ENCODE assay signal across 26 cellular contexts in the genomic region with DNA sequence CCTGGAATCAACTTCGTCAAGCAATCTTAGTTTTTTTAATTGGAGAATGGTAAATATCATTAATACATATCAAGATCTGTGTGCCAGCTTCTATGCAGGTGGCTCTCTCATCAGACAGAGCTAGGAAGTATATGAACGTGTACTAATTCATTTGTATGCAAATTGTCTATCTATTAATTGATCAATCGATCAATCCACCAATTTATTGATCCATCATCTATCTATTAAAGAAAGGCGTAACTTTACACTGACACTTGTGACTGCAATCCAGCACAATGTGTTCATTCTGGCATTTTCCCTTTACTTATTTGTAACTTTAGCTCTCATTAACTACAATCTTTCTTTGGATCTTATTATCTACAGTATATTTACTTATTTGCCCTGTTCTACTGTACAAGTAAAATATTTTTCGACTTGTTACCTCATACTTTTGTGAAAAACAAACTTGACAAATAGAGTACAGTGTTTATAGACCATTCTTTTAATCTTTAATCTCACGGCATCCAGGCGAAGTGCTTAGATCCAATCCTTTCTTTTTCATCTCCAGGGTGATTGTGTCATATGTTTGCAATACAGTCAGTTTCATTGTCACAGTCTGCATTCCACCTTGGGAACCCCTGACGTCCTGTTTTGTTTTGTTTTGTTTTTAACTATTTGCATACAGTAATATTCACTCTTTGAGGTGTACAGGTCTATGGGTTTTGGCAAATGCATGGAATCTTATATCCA. TPM values are rescaled to one million over a fixed set of nuclear protein-coding genes. Genes with fewer than 3 reads are reported as not detected.
DNase-seq lines count a peak whose midpoint lies in the region; ATAC-seq, FAIRE-seq and TF ChIP-seq lines count a peak whose summit lies in the region.
"Had no signal": no experiment of that assay in that cellular context is flagged by ENCODE, and none has a peak within 500 bp of the region (broad histone marks: within the 10 kb centered on the region; RNA-seq: fewer than 3 reads in every experiment).

No MANE protein-coding gene starts in this region.

- CTCF ChIA-PET in K562 (lab: Yijun Ruan, JAX; ENCODE audit: low intra/inter-chr PET ratio): no interaction called here

- H4K20me1 ChIP-seq in K562 (replicated peaks; ENCODE audit: control insufficient read depth, insufficient read depth, low read length): no peaks in the 10 kb centered on the region

- no peak for FAIRE-seq in K562 (lab: Jason Lieb, UNC)
- FAIRE-seq: GM12891 had no signal

- H3K9me3 ChIP-seq in K562 (replicated peaks; ENCODE audit: control insufficient read depth, insufficient read depth, low read depth, low read length): no peaks in the 10 kb centered on the region

- BruUV-seq in K562 (replicated peaks; lab: Mats Ljungman, UMichigan): no TSS peak

- no peaks in the 10 kb centered on the region for H3K9me1 ChIP-seq in K562 (ENCODE audit: control insufficient read depth, insufficient read depth, low read length)

- no peak for TF ChIP-seq EP300 in K562 (IDR thresholded peaks at IDR 0.05; ENCODE audit: low read length)

- peaks cover 0 to 8% of the 10 kb centered on the region in 2 experiments; a peak in 3 of 5 replicates for H3K4me1 ChIP-seq in K562 (replicated peaks in 1 of 2; ENCODE audit: control insufficient read depth in 2 of 2, insufficient read depth in 2 of 2, low read length in 2 of 2)

- no peak for ATAC-seq in K562
- no peak for ATAC-seq in SK-N-SH treated with all-trans-retinoic acid at 6 μM for 48 hours
- ATAC-seq: HCT116, PC-3 had no signal

- WGBS in K562 (ENCODE audit: insufficient coverage, low coverage, missing lambda C conversion rate): 5% methylated on average over 8 of the region's 8 CpGs

- no peak for TF ChIP-seq CTCF in K562 (IDR thresholded peaks at IDR 0.05 in 2 of 3, conservative IDR thresholded peaks at IDR 0.05 in 1 of 3; ENCODE audit: insufficient read depth in 2 of 3, low read depth in 1 of 3, low read length in 3 of 3)

- POLR2A ChIA-PET in K562 (lab: Yijun Ruan, JAX): no interaction called here

- H2AFZ ChIP-seq in K562 (ENCODE audit: low read depth, low read length): no peak overlapping the region
- H2AFZ ChIP-seq: GM23248 had no signal

- no peaks in the 10 kb centered on the region for H3K36me3 ChIP-seq in K562 (ENCODE audit: control insufficient read depth, insufficient read depth, low read length)
- H3K36me3 ChIP-seq: MG63 had no signal

- H3K27ac ChIP-seq in K562 (ENCODE audit: extremely low read depth, low read depth, low read length): no peak overlapping the region
- H3K27ac ChIP-seq: 22Rv1, GM23248, KMS-11 had no signal

- H3K27me3 ChIP-seq in K562 (ENCODE audit: control insufficient read depth in 2 of 2, insufficient read depth in 2 of 2, low read length in 2 of 2): no peaks in the 10 kb centered on the region; a peak in 1 of 5 replicates

- H3K4me3 ChIP-seq in K562: no peak overlapping the region
- H3K4me3 ChIP-seq: GM23248, MG63 had no signal

- peak in 2 of 3 experiments; percentile 6 to 54 for DNase-seq in NCI-H1417 (lab: John Stamatoyannopoulos, UW)
- no peak for DNase-seq in NCI-H1417 treated with DMSO at 0.1 percent for 48 hours (lab: John Stamatoyannopoulos, UW)
- peak; percentile 75 for DNase-seq in HT-29 (ENCODE audit: low spot score)
- no peak for DNase-seq in K562 (ENCODE audit: extremely low read depth in 1 of 4, low spot score in 3 of 4)
- peak; percentile 24 for DNase-seq in renal cortical epithelial cell (ENCODE audit: low read depth)
- no peak for DNase-seq in T-helper 9 cell
- DNase-seq in KG1 (lab: John Stamatoyannopoulos, UW): no peak
- DNase-seq: COR-L47, DMS153, GM23248, MG63, NCI-H1048, NCI-H146, NCI-H2029 treated with DMSO at 0.1 percent for 48 hours, NCI-H2171 treated with DMSO at 0.1 percent for 48 hours, NCI-H446, PC-3, RPMI8226, SHP77 treated with DMSO at 0.1 percent for 48 hours had no signal

- no peak overlapping the region for H3K4me2 ChIP-seq in K562 (ENCODE audit: insufficient read depth, low read length)
- H3K4me2 ChIP-seq: KMS-11 had no signal

- no peak overlapping the region for H3K9ac ChIP-seq in K562 (ENCODE audit: insufficient read depth in 1 of 2, low read depth in 2 of 2, low read length in 2 of 2)
- H3K9ac ChIP-seq: GM23248, KMS-11 had no signal

- TF ChIP-seq POLR2A in K562 (conservative IDR thresholded peaks at IDR 0.05): no peak

- no peaks in the 10 kb centered on the region for H3K79me2 ChIP-seq in K562 (ENCODE audit: control insufficient read depth, insufficient read depth, low read length)

- TF ChIP-seq RAD21 in K562 (CRISPR knock-in tag; conservative IDR thresholded peaks at IDR 0.05 in 1 of 2, IDR thresholded peaks at IDR 0.05 in 1 of 2): no peak

- intact Hi-C loops in K562 (cut with micrococcal nuclease): no loop called here

- in situ Hi-C loops in K562 (cut with MboI): no loop called here

TF ChIP-seq in K562, 482 proteins besides CTCF, POLR2A, EP300 and RAD21 (continues in another document):
- no peak for TF ChIP-seq TAF1 (IDR thresholded peaks at IDR 0.05; ENCODE audit: control insufficient read depth, extremely low read depth, insufficient read depth, low read length, severe bottlenecking)
- no peak for TF ChIP-seq ZNF41 (CRISPR knock-in tag; conservative IDR thresholded peaks at IDR 0.05)
- TF ChIP-seq YBX1 (IDR thresholded peaks at IDR 0.05): no peak
- no peak for TF ChIP-seq ZNF324 (CRISPR knock-in tag; IDR thresholded peaks at IDR 0.05)

TF ChIP-seq in SK-N-SH treated with all-trans-retinoic acid at 6 μM for 48 hours, 23 proteins besides CTCF, POLR2A, EP300 and RAD21 (continues in another document):
- no peak for TF ChIP-seq ARNTL (CRISPR knock-in tag; IDR thresholded peaks at IDR 0.05; ENCODE audit: borderline replicate concordance, low read depth)
- TF ChIP-seq ZNF565 (CRISPR knock-in tag; conservative IDR thresholded peaks at IDR 0.05; ENCODE audit: low read depth): no peak
- TF ChIP-seq SNAI2 (CRISPR knock-in tag; IDR thresholded peaks at IDR 0.05): no peak
- no peak for TF ChIP-seq PPARA (CRISPR knock-in tag; IDR thresholded peaks at IDR 0.05; ENCODE audit: borderline replicate concordance)
- TF ChIP-seq, protein P1, sequence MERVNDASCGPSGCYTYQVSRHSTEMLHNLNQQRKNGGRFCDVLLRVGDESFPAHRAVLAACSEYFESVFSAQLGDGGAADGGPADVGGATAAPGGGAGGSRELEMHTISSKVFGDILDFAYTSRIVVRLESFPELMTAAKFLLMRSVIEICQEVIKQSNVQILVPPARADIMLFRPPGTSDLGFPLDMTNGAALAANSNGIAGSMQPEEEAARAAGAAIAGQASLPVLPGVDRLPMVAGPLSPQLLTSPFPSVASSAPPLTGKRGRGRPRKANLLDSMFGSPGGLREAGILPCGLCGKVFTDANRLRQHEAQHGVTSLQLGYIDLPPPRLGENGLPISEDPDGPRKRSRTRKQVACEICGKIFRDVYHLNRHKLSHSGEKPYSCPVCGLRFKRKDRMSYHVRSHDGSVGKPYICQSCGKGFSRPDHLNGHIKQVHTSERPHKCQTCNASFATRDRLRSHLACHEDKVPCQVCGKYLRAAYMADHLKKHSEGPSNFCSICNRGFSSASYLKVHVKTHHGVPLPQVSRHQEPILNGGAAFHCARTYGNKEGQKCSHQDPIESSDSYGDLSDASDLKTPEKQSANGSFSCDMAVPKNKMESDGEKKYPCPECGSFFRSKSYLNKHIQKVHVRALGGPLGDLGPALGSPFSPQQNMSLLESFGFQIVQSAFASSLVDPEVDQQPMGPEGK (CRISPR knock-in tag; IDR thresholded peaks at IDR 0.05; ENCODE audit: borderline replicate concordance): no peak
- TF ChIP-seq ZFP3 (CRISPR knock-in tag; IDR thresholded peaks at IDR 0.05): no peak

RNA-seq across cellular contexts. Expression of a gene that starts 22.0 kb away (rescaled TPM):
- total RNA-seq in HT-29 (2014; rRNA removed; shearing (Covaris generic)): not detected in 2 replicates
- not detected in 2 replicates for total RNA-seq in K562 (2011; cell fraction: chromatin; rRNA removed; ENCODE audit: low replicate concordance)
- total RNA-seq in K562 (2011; cell fraction: nucleolus; rRNA removed): not detected in 2 replicates
- not detected in 2 replicates for total RNA-seq in K562 (2011; cell fraction: nucleoplasm; rRNA removed)
- total RNA-seq in K562 (2014; rRNA removed): 0.61 TPM in 1 of 2 replicates, not detected in the other
- not detected in 2 replicates for total RNA-seq in K562 (2014; rRNA removed; fragmentation: Illumina TruSeq; extraction: Trizol)
- total RNA-seq in K562 (2015; rRNA removed; fragmentation: Illumina TruSeq; extraction: Trizol): not detected in 2 replicates
- not detected in 2 replicates for total RNA-seq in K562 (2021)
- not detected in 2 replicates for polyA plus RNA-seq in K562 (2011; rRNA removed)
- polyA plus RNA-seq in K562 (2011; cell fraction: cytosol; rRNA removed): not detected in 2 replicates
- 0.25 TPM in 1 of 2 replicates, not detected in the other for polyA plus RNA-seq in K562 (2011; cell fraction: nucleus; rRNA removed)
- not detected in 2 replicates for polyA plus RNA-seq in K562 (2012)
- polyA plus RNA-seq in K562 (2014; fragmentation: Illumina TruSeq; extraction: Trizol): not detected in 2 replicates
- not detected for polyA plus RNA-seq in K562 (2014; fragmentation: Nextera tagmentation; extraction: Ambion mirVana)
- polyA plus RNA-seq in K562 (2014; rRNA removed): not detected in 2 replicates
- polyA minus RNA-seq in K562 (2011; rRNA and poly(A)+ RNA removed): not detected in 2 replicates
- polyA minus RNA-seq in K562 (2011; cell fraction: cytosol; rRNA and poly(A)+ RNA removed): not detected in 2 replicates
- not detected in 2 replicates for polyA minus RNA-seq in K562 (2011; cell fraction: nucleus; rRNA and poly(A)+ RNA removed)
- not detected in 2 replicates for total RNA-seq in renal cortical epithelial cell
- total RNA-seq: GM23248, PC-3 had no signal
- polyA plus RNA-seq: AG04450, CD14-positive monocyte, GM23248 had no signal

RNA-seq across cellular contexts. Expression of a gene that starts 30.1 kb away (rescaled TPM):
- 8.2 and 9.8 TPM in 2 replicates for total RNA-seq in HT-29 (2014; rRNA removed; shearing (Covaris generic))
- total RNA-seq in K562 (2011; cell fraction: chromatin; rRNA removed; ENCODE audit: low replicate concordance): 3.5 and 8.8 TPM in 2 replicates
- 9.5 and 9.6 TPM in 2 replicates for total RNA-seq in K562 (2011; cell fraction: nucleolus; rRNA removed)
- 8.4 and 15.0 TPM in 2 replicates for total RNA-seq in K562 (2011; cell fraction: nucleoplasm; rRNA removed)
- total RNA-seq in K562 (2014; rRNA removed) (3.1 and 9.0 TPM in 2 replicates), K562 (2014; rRNA removed; fragmentation: Illumina TruSeq; extraction: Trizol) (2.8 and 4.1 TPM in 2 replicates), K562 (2015; rRNA removed; fragmentation: Illumina TruSeq; extraction: Trizol) (3.6 and 4.2 TPM in 2 replicates), K562 (2021) (6.7 and 6.9 TPM in 2 replicates), renal cortical epithelial cell (4.4 and 33.0 TPM in 2 replicates)
- polyA plus RNA-seq in K562 (2011; rRNA removed) (8.7 and 12.6 TPM in 2 replicates), K562 (2014; fragmentation: Illumina TruSeq; extraction: Trizol) (7.8 and 8.6 TPM in 2 replicates), K562 (2014; fragmentation: Nextera tagmentation; extraction: Ambion mirVana) (under 1 TPM; 0.18 to 0.45 TPM), K562 (2014; rRNA removed) (5.4 and 6.7 TPM in 2 replicates)
- polyA plus RNA-seq in K562 (2011; cell fraction: cytosol; rRNA removed): 8.5 and 20.6 TPM in 2 replicates
- polyA plus RNA-seq in K562 (2011; cell fraction: nucleus; rRNA removed): 12.3 and 20.4 TPM in 2 replicates
- 3.2 and 4.3 TPM in 2 replicates for polyA plus RNA-seq in K562 (2012)
- 6.1 and 10.7 TPM in 2 replicates for polyA minus RNA-seq in K562 (2011; rRNA and poly(A)+ RNA removed)
- 3.5 and 6.3 TPM in 2 replicates for polyA minus RNA-seq in K562 (2011; cell fraction: cytosol; rRNA and poly(A)+ RNA removed)
- polyA minus RNA-seq in K562 (2011; cell fraction: nucleus; rRNA and poly(A)+ RNA removed): 2.7 and 2.8 TPM in 2 replicates
- polyA plus RNA-seq: CD14-positive monocyte had no signal

Comparison
In these comparisons a context has a peak if more than half of its experiments do, and no peak if none do; other contexts are left out.
1. DNase-seq: peak in NCI-H1417 (2 of 3), HT-29 (single experiment) and renal cortical epithelial cell (single experiment); none in NCI-H1417 treated with DMSO at 0.1 percent for 48 hours (single experiment), K562 (0 of 4), T-helper 9 cell (single experiment) and KG1 (single experiment).